In the genomic region with DNA sequence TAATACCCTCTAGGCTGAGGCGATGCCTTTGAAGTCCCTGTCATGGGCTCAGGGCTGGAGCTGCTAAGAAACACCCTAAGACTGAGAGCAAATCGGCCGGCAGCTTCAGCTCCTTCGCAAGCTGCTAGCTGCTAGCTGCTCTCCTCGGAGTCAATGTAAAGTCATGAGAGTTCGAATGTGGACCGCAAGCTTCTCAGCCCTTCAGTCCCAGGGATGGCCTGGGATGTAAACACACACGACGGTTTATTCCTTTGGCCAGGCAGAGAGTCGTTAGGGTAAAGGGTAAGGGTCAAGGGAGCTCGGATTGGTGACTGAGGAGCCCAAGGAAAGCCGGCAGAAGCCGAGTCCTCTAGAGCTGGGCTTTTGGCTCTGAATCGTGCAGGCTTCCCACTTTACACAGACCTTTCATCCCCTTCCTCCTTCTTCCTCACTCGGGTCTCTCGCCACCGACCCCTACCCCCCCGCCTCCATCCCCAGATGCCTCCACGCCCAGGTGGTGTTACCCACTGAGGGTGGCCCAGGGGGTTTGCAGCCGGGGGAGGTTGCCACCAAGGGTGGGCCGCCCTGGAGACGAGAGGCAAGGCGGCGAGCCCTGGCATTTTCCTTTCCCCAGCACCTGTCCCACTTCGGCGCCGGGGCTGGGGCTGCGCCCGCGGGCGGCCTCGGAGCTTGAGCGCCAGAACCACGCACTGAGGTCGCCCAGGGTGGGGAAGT, we compare ENCODE assay signal across 1 cellular context.
TF ChIP-seq lines count a peak whose summit lies in the region.

No MANE protein-coding gene starts in this region.

TF ChIP-seq in SK-N-SH, 30 proteins besides CTCF, POLR2A, EP300 and RAD21 (continued from another document):
- TF ChIP-seq, protein P1, sequence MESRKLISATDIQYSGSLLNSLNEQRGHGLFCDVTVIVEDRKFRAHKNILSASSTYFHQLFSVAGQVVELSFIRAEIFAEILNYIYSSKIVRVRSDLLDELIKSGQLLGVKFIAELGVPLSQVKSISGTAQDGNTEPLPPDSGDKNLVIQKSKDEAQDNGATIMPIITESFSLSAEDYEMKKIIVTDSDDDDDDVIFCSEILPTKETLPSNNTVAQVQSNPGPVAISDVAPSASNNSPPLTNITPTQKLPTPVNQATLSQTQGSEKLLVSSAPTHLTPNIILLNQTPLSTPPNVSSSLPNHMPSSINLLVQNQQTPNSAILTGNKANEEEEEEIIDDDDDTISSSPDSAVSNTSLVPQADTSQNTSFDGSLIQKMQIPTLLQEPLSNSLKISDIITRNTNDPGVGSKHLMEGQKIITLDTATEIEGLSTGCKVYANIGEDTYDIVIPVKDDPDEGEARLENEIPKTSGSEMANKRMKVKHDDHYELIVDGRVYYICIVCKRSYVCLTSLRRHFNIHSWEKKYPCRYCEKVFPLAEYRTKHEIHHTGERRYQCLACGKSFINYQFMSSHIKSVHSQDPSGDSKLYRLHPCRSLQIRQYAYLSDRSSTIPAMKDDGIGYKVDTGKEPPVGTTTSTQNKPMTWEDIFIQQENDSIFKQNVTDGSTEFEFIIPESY (IDR thresholded peaks at IDR 0.05; ENCODE audit: borderline replicate concordance, low read depth): no peak
- TF ChIP-seq MEF2A (IDR thresholded peaks at IDR 0.05; ENCODE audit: borderline replicate concordance, low read depth): no peak
- no peak for TF ChIP-seq ELF1 (IDR thresholded peaks at IDR 0.05)
- TF ChIP-seq MXI1 (IDR thresholded peaks at IDR 0.05; ENCODE audit: low read depth, low read length): no peak
- TF ChIP-seq, protein P2, sequence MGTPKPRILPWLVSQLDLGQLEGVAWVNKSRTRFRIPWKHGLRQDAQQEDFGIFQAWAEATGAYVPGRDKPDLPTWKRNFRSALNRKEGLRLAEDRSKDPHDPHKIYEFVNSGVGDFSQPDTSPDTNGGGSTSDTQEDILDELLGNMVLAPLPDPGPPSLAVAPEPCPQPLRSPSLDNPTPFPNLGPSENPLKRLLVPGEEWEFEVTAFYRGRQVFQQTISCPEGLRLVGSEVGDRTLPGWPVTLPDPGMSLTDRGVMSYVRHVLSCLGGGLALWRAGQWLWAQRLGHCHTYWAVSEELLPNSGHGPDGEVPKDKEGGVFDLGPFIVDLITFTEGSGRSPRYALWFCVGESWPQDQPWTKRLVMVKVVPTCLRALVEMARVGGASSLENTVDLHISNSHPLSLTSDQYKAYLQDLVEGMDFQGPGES (IDR thresholded peaks at IDR 0.05; ENCODE audit: low read depth, low read length): no peak
- no peak for TF ChIP-seq TAF1 (IDR thresholded peaks at IDR 0.05; ENCODE audit: borderline replicate concordance, low read depth, low read length)
- TF ChIP-seq RXRA (IDR thresholded peaks at IDR 0.05; ENCODE audit: borderline replicate concordance, low read depth): no peak
- no peak for TF ChIP-seq SMC3 (IDR thresholded peaks at IDR 0.05; ENCODE audit: low read depth, low read length)
- no peak for TF ChIP-seq NFIC (IDR thresholded peaks at IDR 0.05; ENCODE audit: borderline replicate concordance)
- no peak for TF ChIP-seq CHD2 (IDR thresholded peaks at IDR 0.05; ENCODE audit: low read length, partially characterized antibody)
- no peak for TF ChIP-seq FOXM1 (IDR thresholded peaks at IDR 0.05; ENCODE audit: low read depth)
- TF ChIP-seq, protein P3, sequence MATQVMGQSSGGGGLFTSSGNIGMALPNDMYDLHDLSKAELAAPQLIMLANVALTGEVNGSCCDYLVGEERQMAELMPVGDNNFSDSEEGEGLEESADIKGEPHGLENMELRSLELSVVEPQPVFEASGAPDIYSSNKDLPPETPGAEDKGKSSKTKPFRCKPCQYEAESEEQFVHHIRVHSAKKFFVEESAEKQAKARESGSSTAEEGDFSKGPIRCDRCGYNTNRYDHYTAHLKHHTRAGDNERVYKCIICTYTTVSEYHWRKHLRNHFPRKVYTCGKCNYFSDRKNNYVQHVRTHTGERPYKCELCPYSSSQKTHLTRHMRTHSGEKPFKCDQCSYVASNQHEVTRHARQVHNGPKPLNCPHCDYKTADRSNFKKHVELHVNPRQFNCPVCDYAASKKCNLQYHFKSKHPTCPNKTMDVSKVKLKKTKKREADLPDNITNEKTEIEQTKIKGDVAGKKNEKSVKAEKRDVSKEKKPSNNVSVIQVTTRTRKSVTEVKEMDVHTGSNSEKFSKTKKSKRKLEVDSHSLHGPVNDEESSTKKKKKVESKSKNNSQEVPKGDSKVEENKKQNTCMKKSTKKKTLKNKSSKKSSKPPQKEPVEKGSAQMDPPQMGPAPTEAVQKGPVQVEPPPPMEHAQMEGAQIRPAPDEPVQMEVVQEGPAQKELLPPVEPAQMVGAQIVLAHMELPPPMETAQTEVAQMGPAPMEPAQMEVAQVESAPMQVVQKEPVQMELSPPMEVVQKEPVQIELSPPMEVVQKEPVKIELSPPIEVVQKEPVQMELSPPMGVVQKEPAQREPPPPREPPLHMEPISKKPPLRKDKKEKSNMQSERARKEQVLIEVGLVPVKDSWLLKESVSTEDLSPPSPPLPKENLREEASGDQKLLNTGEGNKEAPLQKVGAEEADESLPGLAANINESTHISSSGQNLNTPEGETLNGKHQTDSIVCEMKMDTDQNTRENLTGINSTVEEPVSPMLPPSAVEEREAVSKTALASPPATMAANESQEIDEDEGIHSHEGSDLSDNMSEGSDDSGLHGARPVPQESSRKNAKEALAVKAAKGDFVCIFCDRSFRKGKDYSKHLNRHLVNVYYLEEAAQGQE (IDR thresholded peaks at IDR 0.05; ENCODE audit: low read depth, low read length): no peak
- TF ChIP-seq EZH2phosphoT487 (IDR thresholded peaks at IDR 0.05; ENCODE audit: borderline replicate concordance, low read depth): no peak
TF ChIP-seq in SK-N-SH: peak in this region for 0.
